ENCODE assay signal across 28 cellular contexts in the genomic region with DNA sequence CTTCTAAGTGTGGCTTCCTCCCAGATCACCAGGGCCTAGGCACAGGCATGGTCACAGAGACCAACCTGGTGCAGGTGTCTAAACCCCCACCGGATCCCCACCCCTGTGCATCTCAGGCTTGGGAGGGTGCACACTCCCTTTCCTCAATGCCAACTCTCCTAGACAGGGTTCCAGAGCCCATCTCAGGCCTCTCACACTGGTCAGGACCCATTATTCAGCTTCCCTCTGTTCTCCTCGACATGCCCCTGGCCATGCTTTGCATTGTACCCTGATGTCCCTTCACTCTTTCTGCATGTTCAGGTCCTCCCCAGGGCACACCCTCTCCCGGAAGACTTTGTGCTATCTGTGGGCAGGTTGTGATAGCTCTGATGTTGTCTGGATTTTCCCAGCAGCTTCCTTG. TPM values are rescaled to one million over a fixed set of nuclear protein-coding genes. Genes with fewer than 3 reads are reported as not detected.
"Had no signal": no experiment of that assay in that cellular context is flagged by ENCODE, and none has a peak within 500 bp of the region (broad histone marks: within the 10 kb centered on the region; RNA-seq: fewer than 3 reads in every experiment).

No MANE protein-coding gene starts in this region.

- DNase-seq: activated CD4-positive, alpha-beta T cell treated with anti-CD3 and anti-CD28 coated beads for 48 hours; activated CD4-positive, alpha-beta T cell treated with anti-CD3 and anti-CD28 coated beads, Interleukin-2, amount 50 U/mL, for 4 hours; activated CD4-positive, CD25-positive, alpha-beta regulatory T cell treated with anti-CD3 and anti-CD28 coated beads, Interleukin-2, amount 50 U/mL, for 72 hours; activated CD8-positive, alpha-beta memory T cell treated with anti-CD3 and anti-CD28 coated beads, Interleukin-2, amount 50 U/mL, for 48 hours; activated CD8-positive, alpha-beta T cell treated with anti-CD3 and anti-CD28 coated beads, Interleukin-2, amount 10 ng/mL, durations not matched to agents 7 days and 5 days; activated gamma-delta T cell; activated naive CD4-positive, alpha-beta T cell treated with anti-CD3 and anti-CD28 coated beads for 36 hours; activated T-cell treated with anti-CD3 and anti-CD28 coated beads, Interleukin-2, amount 50 U/mL, for 1 hour; amygdala; KG1; NCI-H1092; NCI-H1417; NCI-H1930; NCI-H2171; NCI-H2227 treated with DMSO at 0.1 percent for 48 hours; NCI-H446 treated with DMSO at 0.1 percent for 48 hours; NCI-H526 treated with DMSO at 0.1 percent for 48 hours; NCI-H82; SHP77; T-helper 17 cell; T-helper 9 cell had no signal

- ATAC-seq: activated CD8-positive, alpha-beta T cell treated with anti-CD3 and anti-CD28 coated beads, Interleukin-2, amount 10 ng/mL, durations not matched to agents 7 days and 5 days; SK-N-SH treated with all-trans-retinoic acid at 6 μM for 48 hours; T-helper 17 cell; WTC11 had no signal

- H3K4me1 ChIP-seq: SJSA1 had no signal

- H3K36me3 Mint-ChIP-seq: activated naive CD8-positive, alpha-beta T cell; brain; WTC11 had no signal

- H3K4me3 Mint-ChIP-seq: activated CD8-positive, alpha-beta T cell treated with anti-CD3 and anti-CD28 coated beads, Interleukin-2, amount 10 ng/mL, durations not matched to agents 7 days and 5 days; activated naive CD4-positive, alpha-beta T cell treated with anti-CD3 and anti-CD28 coated beads for 36 hours; activated naive CD8-positive, alpha-beta T cell; brain; T-helper 17 cell; WTC11 had no signal

- H3K27ac Mint-ChIP-seq: activated CD8-positive, alpha-beta T cell treated with anti-CD3 and anti-CD28 coated beads, Interleukin-2, amount 10 ng/mL, durations not matched to agents 7 days and 5 days; activated naive CD4-positive, alpha-beta T cell treated with anti-CD3 and anti-CD28 coated beads for 36 hours; activated naive CD8-positive, alpha-beta T cell; brain; T-helper 17 cell; WTC11 had no signal

- H3K9me3 ChIP-seq: SJSA1 had no signal

- H3K9me3 Mint-ChIP-seq: activated naive CD4-positive, alpha-beta T cell treated with anti-CD3 and anti-CD28 coated beads for 36 hours; WTC11 had no signal

- H3K36me3 ChIP-seq: cardiac muscle cell, SJSA1 had no signal

- H3K27me3 ChIP-seq: cardiac muscle cell had no signal

- H3K4me3 ChIP-seq: cardiac muscle cell, SJSA1 had no signal

- H3K27me3 Mint-ChIP-seq: activated naive CD8-positive, alpha-beta T cell had no signal

- H3K27ac ChIP-seq: cardiac muscle cell, SJSA1 had no signal

RNA-seq across cellular contexts. Expression of a gene that starts 23.5 kb away (rescaled TPM):
- total RNA-seq: activated naive CD4-positive, alpha-beta T cell treated with anti-CD3 and anti-CD28 coated beads for 36 hours; LHCN-M2; SJSA1; T-helper 17 cell had no signal
